Comparison of ENCODE assay signal across 18 cellular contexts in genomic region chr9:37740631-37741328, GRCh38.
"Had no signal": no experiment of that assay in that cellular context is flagged by ENCODE, and none has a peak within 500 bp of the region (broad histone marks: within the 10 kb centered on the region; RNA-seq: fewer than 3 reads in every experiment).

No MANE protein-coding gene starts in this region.

- H3K9ac ChIP-seq: KMS-11, SK-N-SH had no signal

- FAIRE-seq: RCC 7860 had no signal

- H3K9me3 ChIP-seq: SK-N-SH had no signal

- H3K27ac ChIP-seq: KMS-11 had no signal

- H3K4me2 ChIP-seq: KMS-11, SK-N-SH had no signal

- DNase-seq: IMR-90, Kasumi-1, MM.1S, NCI-H1092 treated with DMSO at 0.1 percent for 48 hours, NCI-H1436, NCI-H187, NCI-H2029, NCI-H2081 treated with DMSO at 0.1 percent for 48 hours, NCI-H2171, NCI-H226, NCI-H510A, NCI-H526 treated with DMSO at 0.1 percent for 48 hours, NCI-H748 treated with DMSO at 0.1 percent for 48 hours, Right ventricle myocardium superior, RPMI8226, SK-N-SH had no signal
